ENCODE assay signal across 25 cellular contexts in the genomic region with DNA sequence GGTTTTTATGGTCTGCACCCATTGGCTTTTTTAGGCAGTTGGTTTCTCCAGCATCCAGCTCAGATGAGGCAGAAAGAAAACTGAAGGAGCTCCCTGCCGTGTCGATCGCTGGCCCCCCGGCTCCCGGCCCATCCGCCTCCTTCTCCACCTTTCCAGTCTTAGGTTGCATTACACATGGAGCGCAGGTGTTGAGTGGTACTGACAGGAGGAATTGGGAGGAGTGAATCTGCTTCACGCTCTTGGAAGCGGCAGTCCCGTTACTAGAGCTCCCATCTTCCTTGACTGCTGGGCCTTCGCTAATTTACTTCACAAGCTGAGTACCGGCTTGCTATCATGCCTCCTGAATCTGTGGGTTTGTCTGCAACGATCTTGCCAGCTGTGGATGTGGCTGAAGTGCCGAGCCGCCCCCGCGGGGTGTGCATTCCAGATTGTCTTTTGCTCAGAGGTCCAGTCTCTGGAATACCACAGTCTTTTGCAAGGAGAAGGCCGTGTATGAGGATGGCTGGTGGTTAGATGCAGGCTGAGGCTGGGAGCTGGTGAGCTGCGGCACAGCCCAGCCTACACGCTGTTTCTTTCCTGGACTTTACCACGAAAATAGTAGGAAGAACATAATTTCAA. TPM values are rescaled to one million over a fixed set of nuclear protein-coding genes. Genes with fewer than 3 reads are reported as not detected.
DNase-seq lines count a peak whose midpoint lies in the region; ATAC-seq and TF ChIP-seq lines count a peak whose summit lies in the region.
"Had no signal": no experiment of that assay in that cellular context is flagged by ENCODE, and none has a peak within 500 bp of the region (broad histone marks: within the 10 kb centered on the region; RNA-seq: fewer than 3 reads in every experiment).

No MANE protein-coding gene starts in this region.

- H4K20me1 ChIP-seq in BLaER1 treated with 17β-estradiol and CSF1 and Interleukin-3, amounts not matched to agents 10 nM and 100 nM = peaks cover 0 to 28% (median 0%) of the 10 kb centered on the region in 11 experiments; a peak in 5 of 22 replicates

- no peak for ATAC-seq in WTC11
- no peak for ATAC-seq in GM19351 (IDR thresholded peaks at IDR 0.05; ENCODE audit: unreplicated experiment)
- ATAC-seq in HG02571 (IDR thresholded peaks at IDR 0.05; ENCODE audit: unreplicated experiment) = no peak
- ATAC-seq: activated CD4-positive, alpha-beta T cell treated with anti-CD3 and anti-CD28 coated beads for 36 hours; effector memory CD8-positive, alpha-beta T cell; esophagus mucosa; gastroesophageal sphincter; left cardiac atrium had no signal

- H3K4me2 ChIP-seq in BLaER1 treated with 17β-estradiol and CSF1 and Interleukin-3, amounts not matched to agents 10 nM and 100 nM = peak overlapping the region; percentile 69 to 97 (median 91)
- H3K4me2 ChIP-seq in neuronal stem cell (ENCODE audit: insufficient read depth, low read length, poor library complexity, severe bottlenecking) = no peak overlapping the region
- H3K4me2 ChIP-seq: hepatocyte had no signal

- H2BK15ac ChIP-seq in neuronal stem cell (ENCODE audit: low read length) = no peak overlapping the region

- CTCF ChIA-PET in WTC11 (lab: Charles Lee) = interaction anchor here (1.7 to 1.9 kb wide), 3 partner anchors 9 to 95 kb away, joined by 4 to 8 read pairs (median 5); no protein-coding TSS in a partner anchor

- H2BK120ac ChIP-seq in neuronal stem cell (ENCODE audit: low read depth, low read length) = no peak overlapping the region

- peak overlapping the region in 6 of 10 experiments; percentile 19 to 60 (median 50); a peak in 11 of 20 replicates for H3K4me3 ChIP-seq in BLaER1 treated with 17β-estradiol and CSF1 and Interleukin-3, amounts not matched to agents 10 nM and 100 nM
- H3K4me3 ChIP-seq in fibroblast of mammary gland (ENCODE audit: control insufficient read depth, low read depth, low read length) (no peak overlapping the region), neuronal stem cell (ENCODE audit: low read length in 2 of 2) (no peak overlapping the region), BE2C (ENCODE audit: low read depth, low read length) (no peak overlapping the region)
- H3K4me3 ChIP-seq: gastroesophageal sphincter, hepatocyte, upper lobe of left lung had no signal

- POLR2A ChIA-PET in WTC11 (lab: Charles Lee) = no interaction called here

- WGBS in neuronal stem cell (ENCODE audit: extremely low coverage in 2 of 2, insufficient read length in 2 of 2, insufficient replicate concordance in 1 of 2), 2 donors = no CpG with 5 or more reads among the region's 21 CpGs

- no peak for TF ChIP-seq CTCF in WTC11 (IDR thresholded peaks at IDR 0.05)
- TF ChIP-seq CTCF in fibroblast of mammary gland (conservative IDR thresholded peaks at IDR 0.05; ENCODE audit: control insufficient read depth, insufficient read depth, low read depth, low read length) = no peak
- TF ChIP-seq CTCF in BE2C (IDR thresholded peaks at IDR 0.05; ENCODE audit: low read depth, low read length) = no peak

- peak overlapping the region; percentile 74 for H3K27ac Mint-ChIP-seq in WTC11
- H3K27ac Mint-ChIP-seq: activated CD4-positive, alpha-beta T cell treated with anti-CD3 and anti-CD28 coated beads for 36 hours; effector memory CD8-positive, alpha-beta T cell had no signal

- peak overlapping the region in 7 of 11 experiments; percentile 26 to 81 (median 72); a peak in 13 of 22 replicates for H3K27ac ChIP-seq in BLaER1 treated with 17β-estradiol and CSF1 and Interleukin-3, amounts not matched to agents 10 nM and 100 nM
- H3K27ac ChIP-seq in neuronal stem cell (replicated peaks; ENCODE audit: low read length) = no peak overlapping the region
- H3K27ac ChIP-seq: gastroesophageal sphincter, hepatocyte, upper lobe of left lung had no signal

- no peak overlapping the region for H3K23ac ChIP-seq in neuronal stem cell (ENCODE audit: low read depth, low read length, poor library complexity)

- H2AFZ ChIP-seq in neuronal stem cell (ENCODE audit: low read length) = no peak overlapping the region
- H2AFZ ChIP-seq: hepatocyte had no signal

- H3K36me3 ChIP-seq in BLaER1 treated with 17β-estradiol and CSF1 and Interleukin-3, amounts not matched to agents 10 nM and 100 nM = peaks cover 0 to 39% (median 8%) of the 10 kb centered on the region in 11 experiments; a peak in 13 of 22 replicates
- H3K36me3 ChIP-seq in neuronal stem cell (replicated peaks in 1 of 2; ENCODE audit: control insufficient read depth in 2 of 2, insufficient read depth in 2 of 2, low read length in 2 of 2) = peaks cover 5 to 40% of the 10 kb centered on the region in 2 donors
- H3K36me3 ChIP-seq in BE2C = no peaks in the 10 kb centered on the region; the same call in 1 of the 2 replicates

- peaks cover 29 to 93% (median 67%) of the 10 kb centered on the region in 10 experiments for H3K4me1 ChIP-seq in BLaER1 treated with 17β-estradiol and CSF1 and Interleukin-3, amounts not matched to agents 10 nM and 100 nM
- peaks cover 0 to 11% of the 10 kb centered on the region in 2 donors for H3K4me1 ChIP-seq in neuronal stem cell (ENCODE audit: control insufficient read depth in 2 of 2, insufficient read depth in 1 of 2, low read depth in 1 of 2, low read length in 2 of 2)
- no peaks in the 10 kb centered on the region for H3K4me1 ChIP-seq in BE2C
- H3K4me1 ChIP-seq: gastroesophageal sphincter, upper lobe of left lung had no signal

- H2AK5ac ChIP-seq in neuronal stem cell (ENCODE audit: low read depth, low read length) = peak overlapping the region; percentile 68

- H3K18ac ChIP-seq in neuronal stem cell (ENCODE audit: low read length) = peak overlapping the region; percentile 61

- H3K14ac ChIP-seq in neuronal stem cell (ENCODE audit: low read length) = no peak overlapping the region

- no peak for DNase-seq in WTC11 (ENCODE audit: low spot score)
- peak; percentile 64 for DNase-seq in fibroblast of mammary gland (ENCODE audit: low read depth)
- no peak for DNase-seq in neuronal stem cell (ENCODE audit: low spot score)
- DNase-seq in NCI-H2171 (lab: John Stamatoyannopoulos, UW) = no peak
- no peak for DNase-seq in BE2C
- DNase-seq: ACHN; activated CD4-positive, alpha-beta T cell treated with anti-CD3 and anti-CD28 coated beads for 36 hours; activated T-cell treated with anti-CD3 and anti-CD28 coated beads, Interleukin-2, amount 50 U/mL, for 1 hour; cortex of kidney; effector memory CD8-positive, alpha-beta T cell; left cardiac atrium; NCI-H1092; NCI-H187; NCI-H69; SHP77; stimulated activated CD4-positive, alpha-beta T cell treated with anti-CD3 and anti-CD28 coated beads, Interleukin-2, amount 100 ng/mL, for 24 hours; substantia nigra; upper lobe of left lung had no signal

- H3K9me3 ChIP-seq in BLaER1 treated with 17β-estradiol and CSF1 and Interleukin-3, amounts not matched to agents 10 nM and 100 nM (replicated peaks in 1 of 11) = no peaks in the 10 kb centered on the region
- H3K9me3 ChIP-seq in neuronal stem cell (replicated peaks in 1 of 2; ENCODE audit: control insufficient read depth in 2 of 2, insufficient read depth in 1 of 2, low read depth in 1 of 2, low read length in 2 of 2) = no peaks in the 10 kb centered on the region
- H3K9me3 ChIP-seq in BE2C = no peaks in the 10 kb centered on the region
- H3K9me3 ChIP-seq: gastroesophageal sphincter, upper lobe of left lung had no signal

- H3K36me3 Mint-ChIP-seq in WTC11 = no peaks in the 10 kb centered on the region

- no peak overlapping the region for H2BK12ac ChIP-seq in neuronal stem cell (ENCODE audit: low read length)

- H3K27me3 ChIP-seq in BLaER1 treated with 17β-estradiol and CSF1 and Interleukin-3, amounts not matched to agents 10 nM and 100 nM = peaks cover 0 to 41% (median 0%) of the 10 kb centered on the region in 11 experiments; a peak in 5 of 22 replicates
- H3K27me3 ChIP-seq in neuronal stem cell (ENCODE audit: control insufficient read depth in 3 of 3, insufficient read depth in 3 of 3, low read depth in 1 of 3, low read length in 3 of 3) = no peaks in the 10 kb centered on the region
- no peaks in the 10 kb centered on the region for H3K27me3 ChIP-seq in BE2C
- H3K27me3 ChIP-seq: gastroesophageal sphincter, hepatocyte, upper lobe of left lung had no signal

- no peaks in the 10 kb centered on the region for H3K9me3 Mint-ChIP-seq in WTC11
- H3K9me3 Mint-ChIP-seq: CD4-positive, CD25-positive, alpha-beta regulatory T cell; effector memory CD8-positive, alpha-beta T cell had no signal

- peaks cover 1% of the 10 kb centered on the region for H3K79me1 ChIP-seq in neuronal stem cell (ENCODE audit: low read depth, low read length)

- H4K8ac ChIP-seq in neuronal stem cell (ENCODE audit: low read depth, low read length) = no peak overlapping the region

- H3K4me3 Mint-ChIP-seq in WTC11 = no peak overlapping the region
- H3K4me3 Mint-ChIP-seq: activated CD4-positive, alpha-beta T cell treated with anti-CD3 and anti-CD28 coated beads for 36 hours; CD4-positive, CD25-positive, alpha-beta regulatory T cell; effector memory CD8-positive, alpha-beta T cell had no signal

- H3K27me3 Mint-ChIP-seq in WTC11 (ENCODE audit: low read depth) = no peaks in the 10 kb centered on the region
- H3K27me3 Mint-ChIP-seq: activated CD4-positive, alpha-beta T cell treated with anti-CD3 and anti-CD28 coated beads for 36 hours; CD4-positive, CD25-positive, alpha-beta regulatory T cell; effector memory CD8-positive, alpha-beta T cell had no signal

- H3K4ac ChIP-seq in neuronal stem cell (ENCODE audit: low read length) = no peak overlapping the region

- no peaks in the 10 kb centered on the region for H3K4me1 Mint-ChIP-seq in WTC11

- peak overlapping the region in 9 of 11 experiments; percentile 5 to 77 (median 48); a peak in 14 of 22 replicates for H3K9ac ChIP-seq in BLaER1 treated with 17β-estradiol and CSF1 and Interleukin-3, amounts not matched to agents 10 nM and 100 nM
- no peak overlapping the region for H3K9ac ChIP-seq in neuronal stem cell (ENCODE audit: low read depth, low read length, poor library complexity)

- H2BK5ac ChIP-seq in neuronal stem cell (ENCODE audit: low read length) = peak overlapping the region; percentile 72

- no peak overlapping the region for H4K91ac ChIP-seq in neuronal stem cell (ENCODE audit: low read depth, low read length, poor library complexity)

TF ChIP-seq in WTC11, 78 proteins besides CTCF, POLR2A, EP300 and RAD21 (continues in another document):
- TF ChIP-seq JAZF1 (CRISPR knock-in tag; IDR thresholded peaks at IDR 0.05) = no peak

RNA-seq across cellular contexts. Expression of gene IQCE, which starts 17.1 kb away (rescaled TPM):
- 4.4 to 4.7 TPM (median 4.6 TPM) in 3 replicates for total RNA-seq in WTC11 (2021)
- 10.4 TPM for polyA plus RNA-seq in neuronal stem cell (2013, experiment 1 of 2)
- polyA plus RNA-seq in neuronal stem cell (2013, experiment 2 of 2) = 10.3 TPM
- 4.5 TPM for polyA plus RNA-seq in BE2C (2012; ENCODE audit: insufficient read depth, insufficient read length, low read depth)

RNA-seq across cellular contexts. Expression of gene BRAT1, which starts 20.5 kb away (rescaled TPM):
- 44.0 to 50.0 TPM (median 46.1 TPM) in 3 replicates for total RNA-seq in WTC11 (2021)
- 18.7 TPM for polyA plus RNA-seq in neuronal stem cell (2013, experiment 1 of 2)
- 18.1 TPM for polyA plus RNA-seq in neuronal stem cell (2013, experiment 2 of 2)
- 77.4 TPM for polyA plus RNA-seq in BE2C (2012; ENCODE audit: insufficient read depth, insufficient read length, low read depth)

RNA-seq across cellular contexts. Expression of gene TTYH3, which starts 55.9 kb away (rescaled TPM):
- total RNA-seq in WTC11 (2021) = 178 to 190 TPM (median 181 TPM) in 3 replicates
- 136 TPM for polyA plus RNA-seq in neuronal stem cell (2013, experiment 1 of 2)
- polyA plus RNA-seq in neuronal stem cell (2013, experiment 2 of 2) = 133 TPM
- polyA plus RNA-seq in BE2C (2012; ENCODE audit: insufficient read depth, insufficient read length, low read depth) = 127 TPM

RNA-seq across cellular contexts. Expression of gene LFNG, which starts 56.3 kb away (rescaled TPM):
- total RNA-seq in WTC11 (2021) = 24.1 to 29.4 TPM (median 26.5 TPM) in 3 replicates
- 84.0 TPM for polyA plus RNA-seq in neuronal stem cell (2013, experiment 1 of 2)
- polyA plus RNA-seq in neuronal stem cell (2013, experiment 2 of 2) = 82.3 TPM
- 1.6 TPM for polyA plus RNA-seq in BE2C (2012; ENCODE audit: insufficient read depth, insufficient read length, low read depth)

Comparison
In these comparisons a context has a peak if more than half of its experiments do, and no peak if none do; other contexts are left out.
1. H3K4me3 ChIP-seq: peak in BLaER1 treated with 17β-estradiol and CSF1 and Interleukin-3, amounts not matched to agents 10 nM and 100 nM (6 of 10); none in fibroblast of mammary gland (single experiment), neuronal stem cell (0 of 2) and BE2C (single experiment).